ENCODE assay signal across 2 cellular contexts in genomic region chr17:68396795-68397536, GRCh38.
TF ChIP-seq lines count a peak whose summit lies in the region.

No MANE protein-coding gene starts in this region.

TF ChIP-seq in HCT116, 20 proteins besides CTCF, POLR2A, EP300 and RAD21:
- TF ChIP-seq REST (IDR thresholded peaks at IDR 0.05; ENCODE audit: low read depth) (no peak), YY1 (IDR thresholded peaks at IDR 0.05; ENCODE audit: extremely low read depth, insufficient replicate concordance, low read depth, low read length) (no peak), EZH2 (IDR thresholded peaks at IDR 0.05) (no peak), ELF1 (IDR thresholded peaks at IDR 0.05; ENCODE audit: borderline replicate concordance, low read depth) (no peak), SRF (IDR thresholded peaks at IDR 0.05; ENCODE audit: low read depth) (no peak), CEBPB (IDR thresholded peaks at IDR 0.05; ENCODE audit: low read depth) (no peak), ZBTB33 (IDR thresholded peaks at IDR 0.05; ENCODE audit: extremely low read depth, insufficient replicate concordance, low read length) (no peak), POLR2AphosphoS5 (IDR thresholded peaks at IDR 0.05; ENCODE audit: low read depth, low read length) (no peak), JUND (IDR thresholded peaks at IDR 0.05) (no peak), MAX (IDR thresholded peaks at IDR 0.05) (no peak), SIN3A (IDR thresholded peaks at IDR 0.05; ENCODE audit: low read depth) (no peak), SP1 (IDR thresholded peaks at IDR 0.05; ENCODE audit: low read depth) (no peak), FOSL1 (IDR thresholded peaks at IDR 0.05; ENCODE audit: low read depth) (no peak)
TF ChIP-seq in HCT116: peak in this region for 0.

TF ChIP-seq in SK-N-SH, 30 proteins besides CTCF, POLR2A, EP300 and RAD21 (continued from another document):
- TF ChIP-seq MAX (IDR thresholded peaks at IDR 0.05; ENCODE audit: low read depth): no peak
- TF ChIP-seq TEAD4 (IDR thresholded peaks at IDR 0.05; ENCODE audit: borderline replicate concordance, insufficient read depth): no peak
- no peak for TF ChIP-seq RFX5 (IDR thresholded peaks at IDR 0.05; ENCODE audit: low read length)
- no peak for TF ChIP-seq POLR2AphosphoS5 (IDR thresholded peaks at IDR 0.05; ENCODE audit: low read depth, low read length)
- TF ChIP-seq FOXJ3 (CRISPR knock-in tag; IDR thresholded peaks at IDR 0.05): no peak
- TF ChIP-seq USF1 (IDR thresholded peaks at IDR 0.05; ENCODE audit: borderline replicate concordance, low read depth): no peak
- TF ChIP-seq RXRA (IDR thresholded peaks at IDR 0.05; ENCODE audit: borderline replicate concordance, low read depth): no peak
- TF ChIP-seq USF2 (IDR thresholded peaks at IDR 0.05; ENCODE audit: borderline replicate concordance, low read depth, low read length): no peak
- TF ChIP-seq YY1 (IDR thresholded peaks at IDR 0.05; ENCODE audit: low read depth): no peak
- no peak for TF ChIP-seq GATA2 (CRISPR knock-in tag; IDR thresholded peaks at IDR 0.05)
- no peak for TF ChIP-seq JUND (IDR thresholded peaks at IDR 0.05)
- no peak for TF ChIP-seq GABPA (IDR thresholded peaks at IDR 0.05; ENCODE audit: low read depth)
- no peak for TF ChIP-seq ZBTB33 (IDR thresholded peaks at IDR 0.05; ENCODE audit: borderline replicate concordance, low read depth)
- no peak for TF ChIP-seq ELF1 (IDR thresholded peaks at IDR 0.05)
